ENCODE assay signal across 3 cellular contexts in genomic region chr3:116413319-116413718, GRCh38.
TF ChIP-seq lines count a peak whose summit lies in the region.

No MANE protein-coding gene starts in this region.

TF ChIP-seq in HEK293T, 16 proteins besides CTCF, POLR2A, EP300 and RAD21 (continued from another document):
- TF ChIP-seq PKNOX1 (IDR thresholded peaks at IDR 0.05): no peak
- no peak for TF ChIP-seq BHLHE40 (IDR thresholded peaks at IDR 0.05; ENCODE audit: borderline replicate concordance)
- TF ChIP-seq TARDBP (IDR thresholded peaks at IDR 0.05): no peak
- no peak for TF ChIP-seq ARNT (IDR thresholded peaks at IDR 0.05)
- TF ChIP-seq ZNF384 (IDR thresholded peaks at IDR 0.05): no peak
- TF ChIP-seq HDGF (IDR thresholded peaks at IDR 0.05; ENCODE audit: borderline replicate concordance): no peak
- no peak for TF ChIP-seq SP1 (IDR thresholded peaks at IDR 0.05)
- no peak for TF ChIP-seq FOXK2 (IDR thresholded peaks at IDR 0.05)
- TF ChIP-seq L3MBTL2 (conservative IDR thresholded peaks at IDR 0.05): no peak
TF ChIP-seq in HEK293T: peak in this region for 0.

TF ChIP-seq in GM12878, 131 proteins besides CTCF, POLR2A, EP300 and RAD21 (continued from another document):
- TF ChIP-seq CHD2 (IDR thresholded peaks at IDR 0.05; ENCODE audit: borderline replicate concordance, low read depth, low read length) (no peak), PKNOX1 (IDR thresholded peaks at IDR 0.05) (no peak), EGR1 (IDR thresholded peaks at IDR 0.05; ENCODE audit: borderline replicate concordance in 1 of 2, low read depth in 2 of 2, low read length in 2 of 2) (no peak), SPI1 (IDR thresholded peaks at IDR 0.05; ENCODE audit: borderline replicate concordance, insufficient read depth, low read depth, low read length) (no peak), RUNX3 (IDR thresholded peaks at IDR 0.05; ENCODE audit: low read length) (no peak), ZNF687 (IDR thresholded peaks at IDR 0.05) (no peak), ZZZ3 (IDR thresholded peaks at IDR 0.05; ENCODE audit: control insufficient read depth, insufficient read length, low read depth) (no peak), POLR2AphosphoS2 (IDR thresholded peaks at IDR 0.05; ENCODE audit: low read depth, low read length) (no peak)

TF ChIP-seq in neural cell, 6 proteins besides CTCF, POLR2A, EP300 and RAD21 (continued from another document):
- no peak for TF ChIP-seq REST (IDR thresholded peaks at IDR 0.05; ENCODE audit: borderline replicate concordance)
- TF ChIP-seq TAF1 (IDR thresholded peaks at IDR 0.05; ENCODE audit: low read depth): no peak
- TF ChIP-seq SMC3 (conservative IDR thresholded peaks at IDR 0.05; ENCODE audit: poor library complexity): no peak
- no peak for TF ChIP-seq EZH2 (IDR thresholded peaks at IDR 0.05; ENCODE audit: borderline replicate concordance, insufficient read depth, low read length, poor library complexity, severe bottlenecking)
- TF ChIP-seq MXI1 (conservative IDR thresholded peaks at IDR 0.05; ENCODE audit: poor library complexity, severe bottlenecking): no peak
